11 cellular contexts compared by ENCODE assay signal in genomic region chr1:57770236-57770635, GRCh38.
A peak's percentile ranks its signal among the peaks of the same experiment; 100 is the strongest.
DNase-seq lines count a peak whose midpoint lies in the region; ATAC-seq lines count a peak whose summit lies in the region.
"Had no signal": no experiment of that assay in that cellular context is flagged by ENCODE, and none has a peak within 500 bp of the region (broad histone marks: within the 10 kb centered on the region; RNA-seq: fewer than 3 reads in every experiment).

No MANE protein-coding gene starts in this region.

- DNase-seq in NCI-H82 (lab: John Stamatoyannopoulos, UW): peak; percentile 54
- DNase-seq in NCI-H82 treated with DMSO at 0.1 percent for 48 hours (lab: John Stamatoyannopoulos, UW; ENCODE audit: unreplicated experiment): no peak
- peak; percentile 66 for DNase-seq in kidney tubule cell (ENCODE audit: low spot score)
- DNase-seq: Caco-2; Calu3; CD4-positive, alpha-beta T cell; CD8-positive, alpha-beta T cell; DMS79 treated with DMSO at 0.1 percent for 48 hours; GF-D8 had no signal

- ATAC-seq in GM21723 (IDR thresholded peaks at IDR 0.05; ENCODE audit: unreplicated experiment) (no peak), HG02759 (IDR thresholded peaks at IDR 0.05; ENCODE audit: unreplicated experiment) (no peak)
- ATAC-seq: CD8-positive, alpha-beta T cell had no signal
